Comparison of ENCODE assay signal across 15 cellular contexts in genomic region chr6:343960-344815, GRCh38. TPM values are rescaled to one million over a fixed set of nuclear protein-coding genes. Genes with fewer than 3 reads are reported as not detected.
"Had no signal": no experiment of that assay in that cellular context is flagged by ENCODE, and none has a peak within 500 bp of the region (broad histone marks: within the 10 kb centered on the region; RNA-seq: fewer than 3 reads in every experiment).

No MANE protein-coding gene starts in this region.

- H3K9me3 Mint-ChIP-seq: activated naive CD4-positive, alpha-beta T cell treated with anti-CD3 and anti-CD28 coated beads for 36 hours; activated T-helper 17 cell treated with anti-CD3 and anti-CD28 coated beads, Interleukin-2, amount 50 U/mL, for 72 hours had no signal

- H3K4me3 ChIP-seq: body of pancreas, left lung, thyroid gland, uterus had no signal

- H3K27ac ChIP-seq: body of pancreas, left lung, thyroid gland, uterus, VCaP had no signal

- H3K27me3 ChIP-seq: body of pancreas, left lung, thyroid gland, uterus had no signal

- H3K36me3 ChIP-seq: uterus had no signal

- ATAC-seq: activated T-helper 17 cell treated with anti-CD3 and anti-CD28 coated beads, Interleukin-2, amount 50 U/mL, for 72 hours; body of pancreas; left lung had no signal

- H3K9me3 ChIP-seq: body of pancreas, left lung, thyroid gland, uterus had no signal

- H3K4me1 Mint-ChIP-seq: endodermal cell, neural crest cell had no signal

- H3K27me3 Mint-ChIP-seq: activated T-helper 17 cell treated with anti-CD3 and anti-CD28 coated beads, Interleukin-2, amount 50 U/mL, for 72 hours had no signal

- DNase-seq: activated CD4-positive, alpha-beta T cell treated with anti-CD3 and anti-CD28 coated beads for 48 hours; activated naive CD4-positive, alpha-beta T cell treated with anti-CD3 and anti-CD28 coated beads for 36 hours; activated T-cell treated with anti-CD3 and anti-CD28 coated beads for 4 hours; body of pancreas; endodermal cell; erythroblast; glutamatergic neuron; T1000; thyroid gland; uterus had no signal

- H3K27ac Mint-ChIP-seq: activated naive CD4-positive, alpha-beta T cell treated with anti-CD3 and anti-CD28 coated beads for 36 hours; activated T-helper 17 cell treated with anti-CD3 and anti-CD28 coated beads, Interleukin-2, amount 50 U/mL, for 72 hours; endodermal cell had no signal

- H3K4me1 ChIP-seq: body of pancreas, thyroid gland, uterus had no signal

- H3K4me3 Mint-ChIP-seq: activated naive CD4-positive, alpha-beta T cell treated with anti-CD3 and anti-CD28 coated beads for 36 hours; activated T-helper 17 cell treated with anti-CD3 and anti-CD28 coated beads, Interleukin-2, amount 50 U/mL, for 72 hours; endodermal cell; neural crest cell had no signal

RNA-seq across cellular contexts. Expression of gene IRF4, which starts 47.4 kb away (rescaled TPM):
- total RNA-seq: endodermal cell, osteocyte had no signal
